ENCODE assay signal across 8 cellular contexts in the genomic region with DNA sequence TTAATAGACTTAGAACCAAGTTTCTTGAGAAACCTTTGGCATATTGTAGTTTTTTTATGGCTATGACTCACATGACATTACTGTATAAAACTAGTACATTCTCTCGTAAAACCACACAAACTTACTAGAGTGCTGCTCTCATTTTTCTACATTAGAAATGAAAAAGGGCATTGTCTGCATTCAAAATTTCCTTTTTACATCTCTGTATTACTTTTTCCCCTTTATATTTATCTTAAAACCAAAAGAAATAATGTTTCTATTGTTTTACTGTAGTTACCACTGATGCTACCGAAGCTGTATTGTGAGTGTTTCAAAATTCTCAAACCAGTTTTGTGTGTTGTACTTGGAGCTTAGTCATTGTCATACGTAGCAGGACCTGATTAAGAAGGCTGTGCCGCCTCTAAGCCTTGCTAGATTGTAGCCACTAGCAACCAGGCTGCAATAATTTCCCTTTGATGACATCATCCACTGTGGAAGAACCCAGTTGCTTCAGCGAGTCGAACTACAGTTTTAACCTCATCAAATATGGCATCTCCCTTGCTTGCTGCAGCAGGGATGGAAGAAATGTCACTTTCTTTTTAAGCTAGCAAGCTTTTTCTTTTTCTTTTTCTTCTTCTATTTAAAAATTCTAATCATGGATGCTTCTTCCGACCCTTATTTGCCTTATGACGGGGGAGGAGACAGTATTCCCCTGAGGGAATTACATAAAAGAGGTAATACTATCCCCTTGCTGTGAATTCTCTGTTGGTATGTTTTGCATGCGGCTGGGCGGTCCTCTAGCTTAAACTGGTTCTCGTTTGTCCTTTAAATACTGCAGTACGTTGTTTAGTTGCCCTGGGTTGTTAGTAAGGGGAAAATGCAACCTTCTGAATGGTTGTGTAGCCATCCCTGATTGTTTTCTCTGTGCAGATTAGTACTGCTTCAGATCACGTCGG. TPM values are rescaled to one million over a fixed set of nuclear protein-coding genes. Genes with fewer than 3 reads are reported as not detected.
DNase-seq lines count a peak whose midpoint lies in the region; ATAC-seq and TF ChIP-seq lines count a peak whose summit lies in the region.

No MANE protein-coding gene starts in this region.

- peak overlapping the region; percentile 41 to 54 for H3K4me3 Mint-ChIP-seq in effector memory CD8-positive, alpha-beta T cell

- ATAC-seq in GM19328 (IDR thresholded peaks at IDR 0.05; ENCODE audit: unreplicated experiment) (peak; percentile 96), HG03460 (IDR thresholded peaks at IDR 0.05; ENCODE audit: unreplicated experiment) (peak; percentile 95)
- peak; percentile 99 for ATAC-seq in effector memory CD8-positive, alpha-beta T cell (replicated peaks)

- POLR2A ChIA-PET in BJ (lab: Charles Lee) = interaction anchor here (0.6 kb wide), 1 partner anchor 11 kb away, joined by 3 read pairs; no protein-coding TSS in a partner anchor

- no peak for TF ChIP-seq CTCF in BJ (IDR thresholded peaks at IDR 0.05; ENCODE audit: insufficient read depth, low read depth, low read length)

- H3K27ac Mint-ChIP-seq in effector memory CD8-positive, alpha-beta T cell = peak overlapping the region; percentile 87 to 88

- H3K9me3 Mint-ChIP-seq in effector memory CD8-positive, alpha-beta T cell = no peaks in the 10 kb centered on the region

- H3K27me3 ChIP-seq in BJ (ENCODE audit: control insufficient read depth, insufficient read depth, low read length) = no peaks in the 10 kb centered on the region

- no peaks in the 10 kb centered on the region for H3K27me3 Mint-ChIP-seq in effector memory CD8-positive, alpha-beta T cell

- H3K36me3 ChIP-seq in BJ (ENCODE audit: control insufficient read depth, insufficient read depth, low read length) = no peaks in the 10 kb centered on the region

- H3K4me3 ChIP-seq in BJ (ENCODE audit: low read depth, low read length) = peak overlapping the region; percentile 43

- no peaks in the 10 kb centered on the region for H3K36me3 Mint-ChIP-seq in effector memory CD8-positive, alpha-beta T cell (ENCODE audit: insufficient read depth)

- peaks cover 6 to 17% of the 10 kb centered on the region in 2 donors for H3K4me1 Mint-ChIP-seq in effector memory CD8-positive, alpha-beta T cell (ENCODE audit: low read depth in 2 of 2)

- CTCF ChIA-PET in BJ (lab: Yijun Ruan, JAX) = interaction anchor here (1.2 to 2.0 kb wide), 4 partner anchors 10 to 50 kb away, joined by 3 to 5 read pairs (median 4); a partner anchor contains a TSS

- DNase-seq in BJ (ENCODE audit: low read depth) (peak; percentile 95), NCI-H748 (lab: John Stamatoyannopoulos, UW; ENCODE audit: unreplicated experiment) (peak; percentile 94), lung microvascular endothelial cell (ENCODE audit: low read depth in 2 of 2) (peak; percentile 93 to 99)
- peak; percentile 25 to 34 for DNase-seq in activated CD8-positive, alpha-beta memory T cell treated with anti-CD3 and anti-CD28 coated beads for 1 hour (ENCODE audit: extremely low read depth in 1 of 2, low read depth in 1 of 2)
- peak; percentile 28 to 47 (median 45) for DNase-seq in effector memory CD8-positive, alpha-beta T cell
- peak; percentile 38 to 57 (median 42) for DNase-seq in stimulated activated CD4-positive, alpha-beta T cell treated with anti-CD3 and anti-CD28 coated beads, TNF-alpha, amount 100 ng/mL, for 48 hours (ENCODE audit: low read depth in 3 of 3)

RNA-seq across cellular contexts. Expression of a gene that starts 39.6 kb away (rescaled TPM):
- 12.4 and 21.2 TPM in 2 replicates for polyA plus RNA-seq in BJ (2011; rRNA removed)
- polyA minus RNA-seq in BJ (2011; rRNA and poly(A)+ RNA removed) = 15.8 and 18.5 TPM in 2 replicates
- total RNA-seq in lung microvascular endothelial cell = 51.0 and 103 TPM in 2 replicates

RNA-seq across cellular contexts. Expression of a gene that starts 47.6 kb away (rescaled TPM):
- polyA plus RNA-seq in BJ (2011; rRNA removed) = 2.3 and 4.9 TPM in 2 replicates
- polyA minus RNA-seq in BJ (2011; rRNA and poly(A)+ RNA removed) = 7.3 and 8.5 TPM in 2 replicates
- total RNA-seq in lung microvascular endothelial cell = 3.7 and 6.5 TPM in 2 replicates

Comparison
In these comparisons a context has a peak if more than half of its experiments do, and no peak if none do; other contexts are left out.
1. Peak in every context shown above with its lines: DNase-seq, ATAC-seq and H3K4me3 ChIP-seq.
2. DNase-seq: peak in every context shown above with its lines; median percentile 96 in lung microvascular endothelial cell; 95 in BJ; 94 in NCI-H748; 45 in effector memory CD8-positive, alpha-beta T cell; 42 in stimulated activated CD4-positive, alpha-beta T cell treated with anti-CD3 and anti-CD28 coated beads, TNF-alpha, amount 100 ng/mL, for 48 hours; 30 in activated CD8-positive, alpha-beta memory T cell treated with anti-CD3 and anti-CD28 coated beads for 1 hour.